Comparison of ENCODE assay signal across 8 cellular contexts in genomic region chr7:55127622-55128081, GRCh38.
DNase-seq lines count a peak whose midpoint lies in the region; ATAC-seq lines count a peak whose summit lies in the region.

No MANE protein-coding gene starts in this region.

- H2BK15ac ChIP-seq in neuronal stem cell (ENCODE audit: low read length), result no peak overlapping the region

- H3K79me1 ChIP-seq in neuronal stem cell (ENCODE audit: low read depth, low read length), result no peaks in the 10 kb centered on the region

- 35% methylated on average over 6 of the region's 6 CpGs for WGBS in esophagus, 2 donors
- WGBS in neuronal stem cell (ENCODE audit: extremely low coverage in 2 of 2, insufficient read length in 2 of 2, insufficient replicate concordance in 1 of 2), 2 donors, result no CpG with 5 or more reads among the region's 6 CpGs

- no peak overlapping the region for H2BK120ac ChIP-seq in neuronal stem cell (ENCODE audit: low read depth, low read length)

- H3K4me1 ChIP-seq in esophagus (ENCODE audit: control insufficient read depth in 2 of 2, insufficient read depth in 2 of 2, low read length in 1 of 2), result peaks cover 3 to 16% of the 10 kb centered on the region in 2 donors
- peaks cover 25 to 41% of the 10 kb centered on the region in 2 donors for H3K4me1 ChIP-seq in neuronal stem cell (ENCODE audit: control insufficient read depth in 2 of 2, insufficient read depth in 1 of 2, low read depth in 1 of 2, low read length in 2 of 2)

- no peak overlapping the region for H2BK5ac ChIP-seq in neuronal stem cell (ENCODE audit: low read length)

- peaks cover 16 to 22% of the 10 kb centered on the region in 2 donors for H3K27me3 Mint-ChIP-seq in T-cell

- no peaks in the 10 kb centered on the region for H3K9me3 ChIP-seq in esophagus (ENCODE audit: control insufficient read depth in 2 of 2, insufficient read depth in 1 of 2, low read depth in 1 of 2, low read length in 1 of 2)
- H3K9me3 ChIP-seq in neuronal stem cell (replicated peaks in 1 of 2; ENCODE audit: control insufficient read depth in 2 of 2, insufficient read depth in 1 of 2, low read depth in 1 of 2, low read length in 2 of 2), result no peaks in the 10 kb centered on the region

- no peak overlapping the region for H2AFZ ChIP-seq in neuronal stem cell (ENCODE audit: low read length)

- H3K4me2 ChIP-seq in neuronal stem cell (ENCODE audit: insufficient read depth, low read length, poor library complexity, severe bottlenecking), result no peak overlapping the region

- no peaks in the 10 kb centered on the region for H3K9me3 Mint-ChIP-seq in T-cell

- H3K36me3 ChIP-seq in esophagus (ENCODE audit: control insufficient read depth in 2 of 2, insufficient read depth in 2 of 2, low read length in 1 of 2), result peaks cover 0 to 2% of the 10 kb centered on the region in 2 donors
- no peaks in the 10 kb centered on the region for H3K36me3 ChIP-seq in neuronal stem cell (replicated peaks in 1 of 2; ENCODE audit: control insufficient read depth in 2 of 2, insufficient read depth in 2 of 2, low read length in 2 of 2)

- H3K9ac ChIP-seq in neuronal stem cell (ENCODE audit: low read depth, low read length, poor library complexity), result no peak overlapping the region

- H3K27ac ChIP-seq in esophagus (ENCODE audit: low read depth in 2 of 2, low read length in 1 of 2) (peak overlapping the region; percentile 22 to 89), neuronal stem cell (replicated peaks; ENCODE audit: low read length) (no peak overlapping the region)

- no peaks in the 10 kb centered on the region for H3K4me1 Mint-ChIP-seq in T-cell

- no peak overlapping the region for H3K27ac Mint-ChIP-seq in T-cell

- no peak overlapping the region for H3K23ac ChIP-seq in neuronal stem cell (ENCODE audit: low read depth, low read length, poor library complexity)

- CTCF ChIA-PET in T-cell (lab: Charles Lee), result no interaction called here

- POLR2A ChIA-PET in T-cell (lab: Charles Lee), result interaction anchor here (0.6 to 0.7 kb wide), 2 partner anchors 154 to 1039 kb away, joined by 3 to 6 read pairs; no protein-coding TSS in a partner anchor

- H3K4me3 ChIP-seq in esophagus (ENCODE audit: low read depth in 1 of 2, low read length in 2 of 2), result no peak overlapping the region
- no peak overlapping the region for H3K4me3 ChIP-seq in neuronal stem cell (ENCODE audit: low read length in 2 of 2)

- H3K18ac ChIP-seq in neuronal stem cell (ENCODE audit: low read length), result no peak overlapping the region

- H3K4me3 Mint-ChIP-seq in T-cell, result no peak overlapping the region

- H4K8ac ChIP-seq in neuronal stem cell (ENCODE audit: low read depth, low read length), result no peak overlapping the region

- no peaks in the 10 kb centered on the region for H3K27me3 ChIP-seq in esophagus (ENCODE audit: control insufficient read depth in 1 of 2, insufficient read depth in 2 of 2, low read length in 2 of 2)
- H3K27me3 ChIP-seq in neuronal stem cell (ENCODE audit: control insufficient read depth in 3 of 3, insufficient read depth in 3 of 3, low read depth in 1 of 3, low read length in 3 of 3), result no peaks in the 10 kb centered on the region

- no peak overlapping the region for H2BK12ac ChIP-seq in neuronal stem cell (ENCODE audit: low read length)

- H4K91ac ChIP-seq in neuronal stem cell (ENCODE audit: low read depth, low read length, poor library complexity), result no peak overlapping the region

- DNase-seq in COR-L47 (lab: John Stamatoyannopoulos, UW) (peak; percentile 43), NCI-H510A treated with DMSO at 0.1 percent for 48 hours (lab: John Stamatoyannopoulos, UW) (peak; percentile 99), neuronal stem cell (ENCODE audit: low spot score) (no peak), T-helper 2 cell (no peak), NCI-H82 treated with DMSO at 0.1 percent for 48 hours (lab: John Stamatoyannopoulos, UW; ENCODE audit: unreplicated experiment) (no peak), T-cell (no peak), amygdala (lab: John Stamatoyannopoulos, UW) (no peak)

- ATAC-seq in T-cell (replicated peaks in 1 of 4), result no peak

- H3K14ac ChIP-seq in neuronal stem cell (ENCODE audit: low read length), result no peak overlapping the region

- H3K36me3 Mint-ChIP-seq in T-cell, result no peaks in the 10 kb centered on the region

- H2AK5ac ChIP-seq in neuronal stem cell (ENCODE audit: low read depth, low read length), result peak overlapping the region; percentile 21

- H3K4ac ChIP-seq in neuronal stem cell (ENCODE audit: low read length), result no peak overlapping the region

Comparison
In these comparisons a context has a peak if more than half of its experiments do, and no peak if none do; other contexts are left out.
1. DNase-seq: peak in COR-L47 (single experiment) and NCI-H510A treated with DMSO at 0.1 percent for 48 hours (single experiment); none in neuronal stem cell (single experiment), T-helper 2 cell (0 of 5), NCI-H82 treated with DMSO at 0.1 percent for 48 hours (single experiment), T-cell (0 of 34) and amygdala (0 of 56).